In the genomic region with DNA sequence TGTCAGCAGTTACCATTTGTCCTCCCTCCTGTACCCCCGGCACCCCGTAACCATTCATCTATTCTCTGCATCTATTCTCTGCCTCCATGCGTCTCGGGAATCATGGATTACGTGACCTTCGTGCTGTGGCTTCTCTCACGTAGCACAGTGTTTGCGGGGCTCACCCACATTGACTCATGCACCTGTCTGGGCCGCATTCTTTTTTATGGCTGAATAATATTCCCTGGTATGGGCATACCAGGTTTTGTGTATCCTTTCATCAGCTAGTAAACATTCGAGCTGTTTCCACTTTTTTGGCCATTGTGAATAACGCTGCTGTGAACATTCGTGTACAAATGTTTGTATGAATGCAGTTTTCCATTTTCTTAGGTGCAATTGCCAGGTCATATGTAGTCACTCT, we compare ENCODE assay signal across 2 cellular contexts.
TF ChIP-seq lines count a peak whose summit lies in the region.

No MANE protein-coding gene starts in this region.

TF ChIP-seq in HEK293, 187 proteins besides CTCF, POLR2A, EP300 and RAD21:
- TF ChIP-seq ZNF677 (tag by site-specific recombination; IDR thresholded peaks at IDR 0.05) (no peak), ZNF146 (tag by site-specific recombination; IDR thresholded peaks at IDR 0.05) (peak; percentile 95)

TF ChIP-seq in H1, 55 proteins besides CTCF, POLR2A, EP300 and RAD21:
- TF ChIP-seq RNF2 (IDR thresholded peaks at IDR 0.05; ENCODE audit: borderline replicate concordance, low read depth, low read length, missing control alignments, poor library complexity, severe bottlenecking) (no peak), CBX8 (IDR thresholded peaks at IDR 0.05; ENCODE audit: borderline replicate concordance, low read depth, low read length) (no peak), KDM1A (IDR thresholded peaks at IDR 0.05; ENCODE audit: borderline replicate concordance, low read length) (peak; percentile 60; the same call in 1 of the 2 replicates), NRF1 (IDR thresholded peaks at IDR 0.05; ENCODE audit: low read depth, low read length) (no peak), POU5F1 (IDR thresholded peaks at IDR 0.05; ENCODE audit: low read depth, low read length) (no peak), ZNF274 (IDR thresholded peaks at IDR 0.05; ENCODE audit: borderline replicate concordance, extremely low read depth, low read length) (no peak)
